In the genomic region with DNA sequence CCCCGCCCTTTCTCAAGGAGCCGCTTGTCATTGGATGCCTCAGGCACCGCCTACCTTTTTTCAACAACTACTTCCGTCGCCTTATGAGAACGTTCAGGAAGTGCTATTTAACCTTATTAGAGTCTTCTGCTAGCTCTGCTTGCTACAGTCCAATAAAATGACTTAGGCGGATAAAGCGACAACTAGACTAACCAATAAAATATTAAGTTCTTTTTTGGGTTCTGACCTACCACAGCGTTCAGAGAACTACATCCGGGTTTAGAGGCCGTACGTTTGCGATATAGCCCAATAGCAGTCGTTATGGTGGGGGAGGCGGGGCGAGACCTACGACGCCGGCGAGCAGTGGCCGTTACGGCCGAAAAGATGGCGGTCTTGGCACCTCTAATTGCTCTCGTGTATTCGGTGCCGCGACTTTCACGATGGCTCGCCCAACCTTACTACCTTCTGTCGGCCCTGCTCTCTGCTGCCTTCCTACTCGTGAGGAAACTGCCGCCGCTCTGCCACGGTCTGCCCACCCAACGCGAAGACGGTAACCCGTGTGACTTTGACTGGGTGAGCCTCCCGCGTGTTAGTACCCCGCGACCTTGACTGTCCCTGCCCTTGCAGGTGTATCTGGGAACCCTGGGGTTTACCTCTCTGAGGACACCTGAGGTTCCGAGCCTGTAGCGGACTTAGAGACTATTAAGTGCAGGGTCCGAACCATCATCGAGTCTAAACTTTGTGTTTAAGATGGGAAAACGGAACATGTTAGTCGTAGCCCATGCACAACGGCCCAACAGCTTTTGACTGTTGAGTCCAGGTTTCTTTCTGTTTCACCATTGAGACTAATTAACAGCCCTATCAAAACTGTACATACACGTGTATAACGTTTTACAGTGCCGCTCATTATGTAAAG, we compare ENCODE assay signal across 8 cellular contexts. TPM values are rescaled to one million over a fixed set of nuclear protein-coding genes. Genes with fewer than 3 reads are reported as not detected.
DNase-seq lines count a peak whose midpoint lies in the region; ATAC-seq and TF ChIP-seq lines count a peak whose summit lies in the region.

A gene with protein sequence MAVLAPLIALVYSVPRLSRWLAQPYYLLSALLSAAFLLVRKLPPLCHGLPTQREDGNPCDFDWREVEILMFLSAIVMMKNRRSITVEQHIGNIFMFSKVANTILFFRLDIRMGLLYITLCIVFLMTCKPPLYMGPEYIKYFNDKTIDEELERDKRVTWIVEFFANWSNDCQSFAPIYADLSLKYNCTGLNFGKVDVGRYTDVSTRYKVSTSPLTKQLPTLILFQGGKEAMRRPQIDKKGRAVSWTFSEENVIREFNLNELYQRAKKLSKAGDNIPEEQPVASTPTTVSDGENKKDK (plus strand): TSS at position 338 of the 895 bp plus-strand sequence. CDS start 26 bp downstream, at position 364.

- CTCF ChIA-PET in AG04450 (lab: Charles Lee) = interaction anchor here (0.6 kb wide), 2 partner anchors 12 to 15 kb away, joined by 3 to 4 read pairs; no protein-coding TSS in a partner anchor
- CTCF ChIA-PET in WTC11 (lab: Charles Lee) = interaction anchor here (0.7 to 4.2 kb wide), 7 partner anchors 17 to 811 kb away, joined by 3 to 31 read pairs (median 4); a partner anchor contains a TSS

- no peaks in the 10 kb centered on the region for H3K27me3 ChIP-seq in AG04450 (ENCODE audit: control insufficient read depth, insufficient read depth, low read length)
- H3K27me3 ChIP-seq in smooth muscle cell (ENCODE audit: low read depth) = no peaks in the 10 kb centered on the region

- TF ChIP-seq CTCF in AG04450 (IDR thresholded peaks at IDR 0.05; ENCODE audit: low read depth, low read length) = no peak
- no peak for TF ChIP-seq CTCF in WTC11 (IDR thresholded peaks at IDR 0.05)
- no peak for TF ChIP-seq CTCF in cardiac fibroblast (IDR thresholded peaks at IDR 0.05; ENCODE audit: low read depth, low read length)
- TF ChIP-seq CTCF in smooth muscle cell (IDR thresholded peaks at IDR 0.05; ENCODE audit: borderline replicate concordance, insufficient read depth, poor library complexity, severe bottlenecking) = no peak

- peak within 1 kb of the TSS; percentile 95 for H3K9ac ChIP-seq in smooth muscle cell (ENCODE audit: low read depth)

- H3K4me1 Mint-ChIP-seq in WTC11 = peaks cover 26% of the 10 kb centered on the region

- peak within 1 kb of the TSS; percentile 100 for H3K4me3 Mint-ChIP-seq in WTC11

- H4K20me1 ChIP-seq in smooth muscle cell (ENCODE audit: low read depth) = no peaks in the 10 kb centered on the region

- no peaks in the 10 kb centered on the region for H3K9me3 ChIP-seq in AG04450 (ENCODE audit: control insufficient read depth, insufficient read depth, low read length)
- H3K9me3 ChIP-seq in smooth muscle cell (replicated peaks; ENCODE audit: low read depth) = no peaks in the 10 kb centered on the region

- WGBS in smooth muscle cell (ENCODE audit: low lambda C conversion rate) = under 1% methylated on average over 53 of the region's 53 CpGs

- peaks cover 18% of the 10 kb centered on the region for H3K4me1 ChIP-seq in smooth muscle cell (ENCODE audit: low read depth)

- no peaks in the 10 kb centered on the region for H3K9me3 Mint-ChIP-seq in WTC11

- no peaks in the 10 kb centered on the region for H3F3A ChIP-seq in smooth muscle cell (ENCODE audit: low read depth)

- peak within 1 kb of the TSS; percentile 99 for H3K27ac Mint-ChIP-seq in WTC11

- H2AFZ ChIP-seq in smooth muscle cell (ENCODE audit: low read depth) = peak within 1 kb of the TSS; percentile 64

- H3K4me3 ChIP-seq in AG04450 (ENCODE audit: low read depth, low read length) (peak within 1 kb of the TSS; percentile 100), cardiac fibroblast (replicated peaks in 1 of 2; ENCODE audit: low read depth in 2 of 2, low read length in 2 of 2) (peak within 1 kb of the TSS; percentile 95 to 98), smooth muscle cell (peak within 1 kb of the TSS; percentile 87)

- peak; percentile 94 for ATAC-seq in GM18909 (IDR thresholded peaks at IDR 0.05; ENCODE audit: poor library complexity, unreplicated experiment)
- peak; percentile 94 for ATAC-seq in HG03175 (IDR thresholded peaks at IDR 0.05; ENCODE audit: unreplicated experiment)
- ATAC-seq in WTC11 = peak; percentile 88

- peak within 1 kb of the TSS; percentile 93 for H3K4me2 ChIP-seq in smooth muscle cell

- POLR2A ChIA-PET in AG04450 (lab: Yijun Ruan, JAX) = interaction anchor here (0.5 to 1.0 kb wide), 6 partner anchors 10 to 88 kb away, joined by 3 to 7 read pairs (median 4); a partner anchor contains a TSS
- POLR2A ChIA-PET in WTC11 (lab: Charles Lee) = interaction anchor here (0.5 to 1.7 kb wide), 18 partner anchors 10 to 882 kb away, joined by 3 to 8 read pairs (median 4); a partner anchor contains a TSS

- H3K79me2 ChIP-seq in smooth muscle cell (ENCODE audit: low read depth) = peaks cover 71% of the 10 kb centered on the region

- DNase-seq in AG04450 (ENCODE audit: low read depth, low spot score) (peak; percentile 98), NCI-H226 (peak; percentile 98), WTC11 (ENCODE audit: low spot score) (peak; percentile 89), cardiac fibroblast (ENCODE audit: low read depth in 2 of 2) (peak; percentile 99 to 100), iPS-NIHi7 (ENCODE audit: extremely low spot score) (peak; percentile 89), smooth muscle cell (lab: John Stamatoyannopoulos, UW; ENCODE audit: unreplicated experiment) (peak; percentile 51)

- no peaks in the 10 kb centered on the region for H3K36me3 ChIP-seq in smooth muscle cell (ENCODE audit: low read depth)

- H3K36me3 Mint-ChIP-seq in WTC11 = peaks cover 24% of the 10 kb centered on the region

- H3K27ac ChIP-seq in AG04450 (ENCODE audit: low read depth, low read length) (peak within 1 kb of the TSS; percentile 68), smooth muscle cell (ENCODE audit: low read depth) (peak within 1 kb of the TSS; percentile 94)

- no peaks in the 10 kb centered on the region for H3K27me3 Mint-ChIP-seq in WTC11 (ENCODE audit: low read depth)

TF ChIP-seq in WTC11, 78 proteins besides CTCF, POLR2A, EP300 and RAD21 (continues in another document):
- TF ChIP-seq, protein P1, sequence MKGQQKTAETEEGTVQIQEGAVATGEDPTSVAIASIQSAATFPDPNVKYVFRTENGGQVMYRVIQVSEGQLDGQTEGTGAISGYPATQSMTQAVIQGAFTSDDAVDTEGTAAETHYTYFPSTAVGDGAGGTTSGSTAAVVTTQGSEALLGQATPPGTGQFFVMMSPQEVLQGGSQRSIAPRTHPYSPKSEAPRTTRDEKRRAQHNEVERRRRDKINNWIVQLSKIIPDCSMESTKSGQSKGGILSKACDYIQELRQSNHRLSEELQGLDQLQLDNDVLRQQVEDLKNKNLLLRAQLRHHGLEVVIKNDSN (CRISPR knock-in tag; IDR thresholded peaks at IDR 0.05) = peak; percentile 58; the same call in 1 of the 2 replicates
- TF ChIP-seq, protein P2, sequence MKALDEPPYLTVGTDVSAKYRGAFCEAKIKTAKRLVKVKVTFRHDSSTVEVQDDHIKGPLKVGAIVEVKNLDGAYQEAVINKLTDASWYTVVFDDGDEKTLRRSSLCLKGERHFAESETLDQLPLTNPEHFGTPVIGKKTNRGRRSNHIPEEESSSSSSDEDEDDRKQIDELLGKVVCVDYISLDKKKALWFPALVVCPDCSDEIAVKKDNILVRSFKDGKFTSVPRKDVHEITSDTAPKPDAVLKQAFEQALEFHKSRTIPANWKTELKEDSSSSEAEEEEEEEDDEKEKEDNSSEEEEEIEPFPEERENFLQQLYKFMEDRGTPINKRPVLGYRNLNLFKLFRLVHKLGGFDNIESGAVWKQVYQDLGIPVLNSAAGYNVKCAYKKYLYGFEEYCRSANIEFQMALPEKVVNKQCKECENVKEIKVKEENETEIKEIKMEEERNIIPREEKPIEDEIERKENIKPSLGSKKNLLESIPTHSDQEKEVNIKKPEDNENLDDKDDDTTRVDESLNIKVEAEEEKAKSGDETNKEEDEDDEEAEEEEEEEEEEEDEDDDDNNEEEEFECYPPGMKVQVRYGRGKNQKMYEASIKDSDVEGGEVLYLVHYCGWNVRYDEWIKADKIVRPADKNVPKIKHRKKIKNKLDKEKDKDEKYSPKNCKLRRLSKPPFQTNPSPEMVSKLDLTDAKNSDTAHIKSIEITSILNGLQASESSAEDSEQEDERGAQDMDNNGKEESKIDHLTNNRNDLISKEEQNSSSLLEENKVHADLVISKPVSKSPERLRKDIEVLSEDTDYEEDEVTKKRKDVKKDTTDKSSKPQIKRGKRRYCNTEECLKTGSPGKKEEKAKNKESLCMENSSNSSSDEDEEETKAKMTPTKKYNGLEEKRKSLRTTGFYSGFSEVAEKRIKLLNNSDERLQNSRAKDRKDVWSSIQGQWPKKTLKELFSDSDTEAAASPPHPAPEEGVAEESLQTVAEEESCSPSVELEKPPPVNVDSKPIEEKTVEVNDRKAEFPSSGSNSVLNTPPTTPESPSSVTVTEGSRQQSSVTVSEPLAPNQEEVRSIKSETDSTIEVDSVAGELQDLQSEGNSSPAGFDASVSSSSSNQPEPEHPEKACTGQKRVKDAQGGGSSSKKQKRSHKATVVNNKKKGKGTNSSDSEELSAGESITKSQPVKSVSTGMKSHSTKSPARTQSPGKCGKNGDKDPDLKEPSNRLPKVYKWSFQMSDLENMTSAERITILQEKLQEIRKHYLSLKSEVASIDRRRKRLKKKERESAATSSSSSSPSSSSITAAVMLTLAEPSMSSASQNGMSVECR (CRISPR knock-in tag; IDR thresholded peaks at IDR 0.05; ENCODE audit: borderline replicate concordance) = peak; percentile 86; the same call in 1 of the 2 replicates
- no peak for TF ChIP-seq ZBTB21 (CRISPR knock-in tag; IDR thresholded peaks at IDR 0.05; ENCODE audit: borderline replicate concordance)
- peak; percentile 84; the same call in 1 of the 2 replicates for TF ChIP-seq JUN (CRISPR knock-in tag; IDR thresholded peaks at IDR 0.05)
- TF ChIP-seq FOXP1 (CRISPR knock-in tag; IDR thresholded peaks at IDR 0.05; ENCODE audit: borderline replicate concordance) = 0 out of 2 replicates have a peak, but pooled peaks have one; percentile 24
- TF ChIP-seq SP1 (CRISPR knock-in tag; conservative IDR thresholded peaks at IDR 0.05) = peak; percentile 79
- peak; percentile 83; the same call in 1 of the 2 replicates for TF ChIP-seq MYBL2 (CRISPR knock-in tag; IDR thresholded peaks at IDR 0.05)
- no peak for TF ChIP-seq ZNF416 (CRISPR knock-in tag; IDR thresholded peaks at IDR 0.05)

RNA-seq across cellular contexts. Expression of the gene that starts here (rescaled TPM):
- polyA plus RNA-seq in AG04450 (2011; rRNA removed) (84.7 and 91.7 TPM in 2 replicates), smooth muscle cell (86.6 and 87.0 TPM in 2 replicates)
- polyA minus RNA-seq in AG04450 (2011; rRNA and poly(A)+ RNA removed) = 81.4 and 82.7 TPM in 2 replicates
- total RNA-seq in WTC11 (2021) (84.9 to 85.7 TPM (median 85.4 TPM) in 3 replicates), smooth muscle cell (75.4 and 82.6 TPM in 2 replicates)

Comparison
In these comparisons a context has a peak if more than half of its experiments do, and no peak if none do; other contexts are left out.
1. Peak in every context shown above with its lines: DNase-seq, ATAC-seq, H3K4me3 ChIP-seq and H3K27ac ChIP-seq.